1 cellular context compared by ENCODE assay signal in the genomic region with DNA sequence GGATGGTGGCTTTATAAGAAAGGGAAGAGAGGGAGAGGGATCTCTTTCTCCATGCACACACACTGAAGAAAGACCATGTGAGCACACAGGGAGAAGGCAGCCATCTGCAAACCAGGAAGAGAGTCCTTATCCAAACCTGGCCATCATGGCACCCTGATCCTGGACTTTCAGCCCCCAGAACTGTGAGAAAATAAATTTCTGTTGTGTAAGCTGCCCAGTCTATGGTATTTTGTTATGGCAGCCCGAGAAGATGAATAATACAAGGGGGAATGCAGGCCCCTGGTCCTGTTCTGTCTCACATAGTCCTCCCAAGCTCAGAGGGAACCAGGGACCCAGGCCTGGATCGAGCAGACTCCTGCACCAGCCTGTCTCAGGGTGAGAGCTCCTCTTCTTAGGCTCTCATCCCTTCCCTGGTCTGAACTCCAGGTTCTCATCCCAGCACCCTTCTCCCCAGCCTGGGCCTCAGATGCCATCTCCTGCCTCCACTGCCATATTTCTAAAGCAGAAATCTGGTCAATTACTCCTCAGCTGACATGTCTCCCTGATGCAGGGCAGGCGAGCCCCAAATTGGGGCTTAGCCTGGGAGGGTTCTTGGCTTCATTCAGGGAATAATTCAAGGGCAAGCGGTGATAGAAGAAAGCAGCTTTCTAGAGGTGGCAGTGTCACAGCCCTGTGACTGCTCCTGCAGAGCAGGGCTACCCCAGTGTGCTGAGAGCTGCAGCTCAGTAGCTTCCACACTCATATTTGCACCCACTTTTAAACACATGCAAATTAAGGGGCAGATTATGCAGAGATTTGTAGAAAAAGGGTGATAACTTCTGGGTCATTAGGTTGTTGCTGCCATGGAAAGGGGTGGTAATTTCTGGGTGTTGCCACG.
A peak's percentile ranks its signal among the peaks of the same experiment; 100 is the strongest.
TF ChIP-seq lines count a peak whose summit lies in the region.

No MANE protein-coding gene starts in this region.

TF ChIP-seq in IMR-90, 13 proteins besides CTCF, POLR2A, EP300 and RAD21:
- TF ChIP-seq CEBPB (IDR thresholded peaks at IDR 0.05; ENCODE audit: low read depth, low read length) (peak; percentile 31; the same call in 1 of the 2 replicates), MXI1 (IDR thresholded peaks at IDR 0.05; ENCODE audit: borderline replicate concordance, low read depth, low read length) (no peak), FOS (IDR thresholded peaks at IDR 0.05; ENCODE audit: low read depth, low read length) (no peak), NFE2L2 (IDR thresholded peaks at IDR 0.05; ENCODE audit: low read depth, low read length) (no peak)
